In genomic region chr16:14564881-14565687, GRCh38 we compare ENCODE assay signal across 10 cellular contexts.
DNase-seq lines count a peak whose midpoint lies in the region; ATAC-seq lines count a peak whose summit lies in the region.
"Had no signal": no experiment of that assay in that cellular context is flagged by ENCODE, and none has a peak within 500 bp of the region (broad histone marks: within the 10 kb centered on the region; RNA-seq: fewer than 3 reads in every experiment).

No MANE protein-coding gene starts in this region.

- H3K36me3 ChIP-seq in muscle layer of colon (ENCODE audit: insufficient read depth, low read length): no peaks in the 10 kb centered on the region
- H3K36me3 ChIP-seq in effector memory CD4-positive, alpha-beta T cell (ENCODE audit: control insufficient read depth, insufficient read depth, low read length): no peaks in the 10 kb centered on the region

- peak overlapping the region in 1 of 2 donors; percentile 10 for H3K4me3 ChIP-seq in muscle layer of colon (ENCODE audit: low read depth in 1 of 2, low read length in 2 of 2)
- H3K4me3 ChIP-seq in effector memory CD4-positive, alpha-beta T cell (ENCODE audit: insufficient read depth, low read depth, low read length, poor library complexity, severe bottlenecking): no peak overlapping the region
- H3K4me3 ChIP-seq: GM12878 had no signal

- H3K9me3 ChIP-seq in muscle layer of colon (ENCODE audit: low read length): no peaks in the 10 kb centered on the region
- no peaks in the 10 kb centered on the region for H3K9me3 ChIP-seq in effector memory CD4-positive, alpha-beta T cell (ENCODE audit: control insufficient read depth, low read length)

- peaks cover 38% of the 10 kb centered on the region for H3K4me1 ChIP-seq in muscle layer of colon (ENCODE audit: insufficient read depth, low read length)
- H3K4me1 ChIP-seq in effector memory CD4-positive, alpha-beta T cell (ENCODE audit: control insufficient read depth, insufficient read depth, low read length, poor library complexity, severe bottlenecking): no peaks in the 10 kb centered on the region

- in situ Hi-C loops in T47D (cut with HindIII; ENCODE audit: low pct_unique_long_range_greater_than_20kb, low sequenced_read_pairs): no loop called here

- H3K27me3 ChIP-seq in muscle layer of colon (ENCODE audit: control insufficient read depth in 1 of 2, insufficient read depth in 2 of 2, low read length in 2 of 2): no peaks in the 10 kb centered on the region
- H3K27me3 ChIP-seq in effector memory CD4-positive, alpha-beta T cell (replicated peaks; ENCODE audit: control insufficient read depth, insufficient read depth, low read length, poor library complexity, severe bottlenecking): no peaks in the 10 kb centered on the region

- peak; percentile 52 for DNase-seq in DMS79 treated with DMSO at 0.1 percent for 48 hours (lab: John Stamatoyannopoulos, UW)
- DNase-seq in NCI-H2029 (lab: John Stamatoyannopoulos, UW): peak; percentile 89
- DNase-seq in T47D (ENCODE audit: low read depth in 1 of 2, low spot score in 1 of 2): peak; percentile 27 to 90
- no peak for DNase-seq in OCI-M1 (lab: John Stamatoyannopoulos, UW)
- no peak for DNase-seq in effector memory CD4-positive, alpha-beta T cell
- DNase-seq in hippocampal formation (lab: John Stamatoyannopoulos, UW): no peak
- DNase-seq: stimulated activated naive CD8-positive, alpha-beta T cell treated with anti-CD3 and anti-CD28 coated beads, Interleukin-15, amount 100 ng/mL, for 72 hours had no signal

- H3K27ac ChIP-seq in muscle layer of colon (ENCODE audit: low read depth, low read length): peak overlapping the region; percentile 50
- no peak overlapping the region for H3K27ac ChIP-seq in effector memory CD4-positive, alpha-beta T cell (ENCODE audit: insufficient read depth, low read length, poor library complexity, severe bottlenecking)

- ATAC-seq in HG03196 (IDR thresholded peaks at IDR 0.05; ENCODE audit: unreplicated experiment): no peak
- ATAC-seq: GM12878; stimulated activated naive CD8-positive, alpha-beta T cell treated with anti-CD3 and anti-CD28 coated beads, Interleukin-15, amount 100 ng/mL, for 72 hours had no signal

- no peak overlapping the region for H3K9ac ChIP-seq in muscle layer of colon (ENCODE audit: low read length)

Comparison
In these comparisons a context has a peak if more than half of its experiments do, and no peak if none do; other contexts are left out.
1. DNase-seq: peak in DMS79 treated with DMSO at 0.1 percent for 48 hours (single experiment), NCI-H2029 (single experiment) and T47D (2 of 2); none in OCI-M1 (single experiment), effector memory CD4-positive, alpha-beta T cell (0 of 3) and hippocampal formation (0 of 2).